In genomic region chr1:183734600-183735036, GRCh38 we compare ENCODE assay signal across 10 cellular contexts.
DNase-seq lines count a peak whose midpoint lies in the region; ATAC-seq and TF ChIP-seq lines count a peak whose summit lies in the region.
"Had no signal": no experiment of that assay in that cellular context is flagged by ENCODE, and none has a peak within 500 bp of the region (broad histone marks: within the 10 kb centered on the region; RNA-seq: fewer than 3 reads in every experiment).

No MANE protein-coding gene starts in this region.

- WGBS in heart left ventricle, 4 donors = 19 to 36% (median 27%) methylated on average over 5 of the region's 5 CpGs

- TF ChIP-seq CTCF in heart left ventricle (IDR thresholded peaks at IDR 0.05) = no peak
- TF ChIP-seq CTCF in omental fat pad (IDR thresholded peaks at IDR 0.05) = no peak

- H3K79me2 ChIP-seq in ACC112 (ENCODE audit: control insufficient read depth, insufficient read depth, low read length, unreplicated experiment) = no peaks in the 10 kb centered on the region

- TF ChIP-seq POLR2A in heart left ventricle (IDR thresholded peaks at IDR 0.05) = no peak

- no peak overlapping the region for H3K4me3 ChIP-seq in ACC112 (ENCODE audit: low read depth, low read length)
- H3K4me3 ChIP-seq in SK-N-MC = peak overlapping the region; percentile 47
- H3K4me3 ChIP-seq in heart left ventricle = peak overlapping the region in 1 of 12 donors; percentile 2

- no peaks in the 10 kb centered on the region for H3K27me3 ChIP-seq in ACC112 (ENCODE audit: insufficient read depth, low read length)
- no peaks in the 10 kb centered on the region for H3K27me3 ChIP-seq in heart left ventricle

- DNase-seq in SK-N-MC (ENCODE audit: low read depth, low spot score) (no peak), heart left ventricle (peak; percentile 38 to 65 (median 52)), omental fat pad (ENCODE audit: low spot score) (no peak), NCI-H748 (lab: John Stamatoyannopoulos, UW; ENCODE audit: unreplicated experiment) (no peak)
- no peak for DNase-seq in activated naive CD4-positive, alpha-beta T cell treated with Interleukin-2 at 50 U/mL for 16 hours
- no peak for DNase-seq in activated CD4-positive, alpha-beta T cell treated with anti-CD3 and anti-CD28 coated beads for 4 hours

- H3K27ac ChIP-seq in ACC112 (ENCODE audit: low read depth, low read length) (peak overlapping the region; percentile 3; the same call in 1 of the 2 replicates), SK-N-MC (peak overlapping the region; percentile 32; the same call in 1 of the 2 replicates), heart left ventricle (peak overlapping the region in 11 of 12 donors; percentile 4 to 60 (median 31))

- H3K9me3 ChIP-seq in SK-N-MC (ENCODE audit: low read depth, low read length) (no peaks in the 10 kb centered on the region), heart left ventricle (no peaks in the 10 kb centered on the region)

- H3K36me3 ChIP-seq in ACC112 (ENCODE audit: insufficient read depth, low read length) (no peaks in the 10 kb centered on the region), SK-N-MC (ENCODE audit: insufficient read depth, low read length) (no peaks in the 10 kb centered on the region), heart left ventricle (no peaks in the 10 kb centered on the region)

- H3K4me1 ChIP-seq in ACC112 (ENCODE audit: control insufficient read depth, insufficient read depth, low read length, unreplicated experiment) = peaks cover 26% of the 10 kb centered on the region
- H3K4me1 ChIP-seq in heart left ventricle = peaks cover 0 to 70% (median 40%) of the 10 kb centered on the region in 12 donors

- intact Hi-C loops in heart left ventricle (cut with DNase I) = loop anchor here in 1 of 10 donors (10.0 kb wide), 1 partner anchor 70 kb away; the partner anchor contains the start of gene RGL1

- ATAC-seq in heart left ventricle (peak; percentile 73 to 88 (median 80)), omental fat pad (ENCODE audit: low FRiP score) (peak; percentile 72), GM19467 (IDR thresholded peaks at IDR 0.05; ENCODE audit: unreplicated experiment) (no peak)
- ATAC-seq: activated CD4-positive, CD25-positive, alpha-beta regulatory T cell treated with anti-CD3 and anti-CD28 coated beads, Interleukin-2, amount 50 U/mL, for 24 hours; HCT116 had no signal

- H3K9ac ChIP-seq in SK-N-MC (ENCODE audit: insufficient read length) = no peak overlapping the region

- peak overlapping the region; percentile 51 for H2AFZ ChIP-seq in ACC112 (ENCODE audit: low read length, unreplicated experiment)

Comparison
In these comparisons a context has a peak if more than half of its experiments do, and no peak if none do; other contexts are left out.
1. DNase-seq: peak in heart left ventricle (5 of 5); none in SK-N-MC (single experiment), omental fat pad (single experiment), NCI-H748 (single experiment), activated naive CD4-positive, alpha-beta T cell treated with Interleukin-2 at 50 U/mL for 16 hours (single experiment) and activated CD4-positive, alpha-beta T cell treated with anti-CD3 and anti-CD28 coated beads for 4 hours (0 of 2).
2. Peak in every context shown above with its lines, with median percentiles within 50 percentile points of each other: H3K27ac ChIP-seq.